ENCODE assay signal across 7 cellular contexts in the genomic region with DNA sequence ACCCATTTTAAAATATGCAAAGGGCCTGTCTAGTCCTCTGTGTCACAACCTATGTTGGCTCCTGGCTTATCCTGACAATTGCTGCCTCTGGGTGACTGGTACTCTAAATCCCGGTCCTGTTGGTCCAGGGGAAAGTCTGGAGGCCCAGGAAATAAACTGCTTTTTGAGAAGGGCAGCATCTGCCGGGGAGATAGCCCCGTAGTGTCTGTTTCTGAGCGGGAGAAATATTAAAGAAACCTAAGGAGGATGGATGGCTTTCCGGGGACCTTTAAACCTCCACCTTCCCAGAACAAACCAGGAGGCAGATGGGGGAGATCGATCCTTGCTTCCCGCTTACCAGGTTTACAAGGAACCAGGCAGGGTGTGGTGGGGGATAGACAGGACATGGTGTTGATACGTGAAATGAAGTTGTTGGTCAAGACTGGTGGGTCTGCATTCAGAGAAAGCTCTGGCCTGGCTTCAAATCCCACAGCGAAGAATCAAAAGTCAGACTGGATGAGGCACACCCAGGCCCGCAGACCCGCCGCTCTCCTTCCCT. TPM values are rescaled to one million over a fixed set of nuclear protein-coding genes. Genes with fewer than 3 reads are reported as not detected.
DNase-seq lines count a peak whose midpoint lies in the region; ATAC-seq, FAIRE-seq and TF ChIP-seq lines count a peak whose summit lies in the region.
"Had no signal": no experiment of that assay in that cellular context is flagged by ENCODE, and none has a peak within 500 bp of the region (broad histone marks: within the 10 kb centered on the region; RNA-seq: fewer than 3 reads in every experiment).

No MANE protein-coding gene starts in this region.

- H3K36me3 ChIP-seq in uterus = no peaks in the 10 kb centered on the region

- H3K27ac Mint-ChIP-seq in immature natural killer cell = peak overlapping the region; percentile 91 to 99 (median 98)

- peaks cover 6 to 24% (median 7%) of the 10 kb centered on the region in 3 donors for H3K27me3 Mint-ChIP-seq in immature natural killer cell (ENCODE audit: low read depth in 3 of 3)

- H3K9me3 ChIP-seq in uterus = no peaks in the 10 kb centered on the region

- H3K9me3 Mint-ChIP-seq in immature natural killer cell = peaks cover 0 to 1% (median 0%) of the 10 kb centered on the region in 6 donors

- peaks cover 10 to 12% of the 10 kb centered on the region in 2 donors for H3K4me1 ChIP-seq in uterus

- no peaks in the 10 kb centered on the region for H3K27me3 ChIP-seq in uterus

- intact Hi-C loops in Right ventricle myocardium superior (cut with DNase I) (no loop called here), Right ventricle myocardium inferior (cut with DNase I) (loop anchor here (1.0 kb wide), 1 partner anchor 39 kb away; no protein-coding TSS in a partner anchor), uterus (cut with DNase I; ENCODE audit: low total_unique reads) (no loop called here)

- H3K4me3 Mint-ChIP-seq in immature natural killer cell = peak overlapping the region; percentile 92 to 99 (median 99)

- peaks cover 0 to 3% (median 3%) of the 10 kb centered on the region in 3 donors for H3K36me3 Mint-ChIP-seq in immature natural killer cell

- FAIRE-seq in D721Med (lab: Jason Lieb, UNC) = no peak

- ATAC-seq in Right ventricle myocardium superior (ENCODE audit: poor library complexity) (peak; percentile 3), Right ventricle myocardium inferior (no peak)

- peak overlapping the region; percentile 93 to 97 for H3K27ac ChIP-seq in uterus

- no peak for TF ChIP-seq POLR2A in uterus (IDR thresholded peaks at IDR 0.05)

- TF ChIP-seq CTCF in uterus (IDR thresholded peaks at IDR 0.05) (no peak), D721Med (IDR thresholded peaks at IDR 0.05; ENCODE audit: insufficient read depth, missing control alignments) (no peak)

- peaks cover 47 to 52% of the 10 kb centered on the region in 2 donors for H3K4me1 Mint-ChIP-seq in immature natural killer cell

- peak overlapping the region; percentile 55 to 64 for H3K4me3 ChIP-seq in uterus

- DNase-seq in Right ventricle myocardium superior = no peak
- DNase-seq in Right ventricle myocardium inferior (ENCODE audit: missing footprints) = no peak
- DNase-seq in immature natural killer cell = no peak
- DNase-seq in uterus = peak in 1 of 2 donors; percentile 31
- DNase-seq in D721Med (ENCODE audit: insufficient read length, low spot score) = no peak
- DNase-seq in hippocampal formation (lab: John Stamatoyannopoulos, UW) = no peak
- DNase-seq: NCI-H1436 treated with DMSO at 0.1 percent for 48 hours had no signal

RNA-seq across cellular contexts. Expression of gene HOXB2, which starts 3.8 kb away (rescaled TPM):
- total RNA-seq in Right ventricle myocardium superior (2.7 TPM), Right ventricle myocardium inferior (2.5 TPM), uterus (10 to 100 TPM in 3 of 4 donors, 1 to 10 TPM in 1; 4.6 to 24.4 (median 17.4) TPM)
- polyA plus RNA-seq in immature natural killer cell = 10 to 100 TPM; 15.9 to 32.6 (median 18.3) TPM

RNA-seq across cellular contexts. Expression of gene HOXB1, which starts 10.3 kb away (rescaled TPM):
- total RNA-seq in Right ventricle myocardium superior = not detected
- not detected for total RNA-seq in Right ventricle myocardium inferior
- polyA plus RNA-seq in immature natural killer cell = not detected
- not detected for total RNA-seq in uterus

RNA-seq across cellular contexts. Expression of gene HOXB4, which starts 37.0 kb away (rescaled TPM):
- total RNA-seq in Right ventricle myocardium superior (0.75 TPM), Right ventricle myocardium inferior (0.38 TPM), uterus (1 to 10 TPM in 2 of 4 donors, under 1 TPM in 1, not detected in 1; 0.88 to 6.9 (median 5.5) TPM)
- under 1 TPM in 2 of 3 donors, not detected in 1; 0.14 to 0.53 TPM for polyA plus RNA-seq in immature natural killer cell

RNA-seq across cellular contexts. Expression of gene HOXB3, which starts 48.9 kb away (rescaled TPM):
- 1.6 TPM for total RNA-seq in Right ventricle myocardium superior
- total RNA-seq in Right ventricle myocardium inferior = 1.2 TPM
- under 1 TPM in 2 of 3 donors, not detected in 1; 0.26 to 0.45 TPM for polyA plus RNA-seq in immature natural killer cell
- total RNA-seq in uterus = 10 to 100 TPM; 10.6 to 30.0 (median 18.0) TPM

RNA-seq across cellular contexts. Expression of gene HOXB5, which starts 52.5 kb away (rescaled TPM):
- total RNA-seq in Right ventricle myocardium superior = 0.13 TPM
- total RNA-seq in Right ventricle myocardium inferior = not detected
- polyA plus RNA-seq in immature natural killer cell = not detected
- 1 to 10 TPM in 1 of 4 donors, under 1 TPM in 2, not detected in 1; 0.55 to 2.5 (median 0.59) TPM for total RNA-seq in uterus
